ENCODE assay signal across 8 cellular contexts in the genomic region with DNA sequence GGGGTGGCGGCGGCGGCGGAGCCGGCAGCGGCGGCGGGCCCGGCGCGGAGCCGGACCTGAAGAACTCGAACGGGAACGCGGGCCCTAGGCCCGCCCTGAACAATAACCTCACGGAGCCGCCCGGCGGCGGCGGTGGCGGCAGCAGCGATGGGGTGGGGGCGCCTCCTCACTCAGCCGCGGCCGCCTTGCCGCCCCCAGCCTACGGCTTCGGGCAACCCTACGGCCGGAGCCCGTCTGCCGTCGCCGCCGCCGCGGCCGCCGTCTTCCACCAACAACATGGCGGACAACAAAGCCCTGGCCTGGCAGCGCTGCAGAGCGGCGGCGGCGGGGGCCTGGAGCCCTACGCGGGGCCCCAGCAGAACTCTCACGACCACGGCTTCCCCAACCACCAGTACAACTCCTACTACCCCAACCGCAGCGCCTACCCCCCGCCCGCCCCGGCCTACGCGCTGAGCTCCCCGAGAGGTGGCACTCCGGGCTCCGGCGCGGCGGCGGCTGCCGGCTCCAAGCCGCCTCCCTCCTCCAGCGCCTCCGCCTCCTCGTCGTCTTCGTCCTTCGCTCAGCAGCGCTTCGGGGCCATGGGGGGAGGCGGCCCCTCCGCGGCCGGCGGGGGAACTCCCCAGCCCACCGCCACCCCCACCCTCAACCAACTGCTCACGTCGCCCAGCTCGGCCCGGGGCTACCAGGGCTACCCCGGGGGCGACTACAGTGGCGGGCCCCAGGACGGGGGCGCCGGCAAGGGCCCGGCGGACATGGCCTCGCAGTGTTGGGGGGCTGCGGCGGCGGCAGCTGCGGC. TPM values are rescaled to one million over a fixed set of nuclear protein-coding genes. Genes with fewer than 3 reads are reported as not detected.
DNase-seq lines count a peak whose midpoint lies in the region; ATAC-seq, FAIRE-seq and TF ChIP-seq lines count a peak whose summit lies in the region.

No MANE protein-coding gene starts in this region.

- H4K20me1 ChIP-seq in GM12878 (ENCODE audit: control insufficient read depth, insufficient read depth): peaks cover 5% of the 10 kb centered on the region; the same call in 1 of the 2 replicates

- H3K4me3 ChIP-seq in H7 (ENCODE audit: insufficient read depth, low read depth, low read length): peak overlapping the region; percentile 81
- H3K4me3 ChIP-seq in GM12878: peak overlapping the region; percentile 98

- TF ChIP-seq RAD21 in GM12878 (IDR thresholded peaks at IDR 0.05; ENCODE audit: insufficient read depth, low read depth, low read length): no peak

- peak; percentile 74 for DNase-seq in H7
- DNase-seq in T-helper 22 cell (ENCODE audit: low read depth): peak; percentile 69
- DNase-seq in GM12878 (ENCODE audit: low read depth, low spot score): no peak
- DNase-seq in left kidney (ENCODE audit: low read depth, low spot score): peak; percentile 48
- peak; percentile 76 for DNase-seq in stimulated activated CD4-positive, alpha-beta T cell treated with anti-CD3 and anti-CD28 coated beads, Interleukin-4, amount 100 ng/mL, for 1 hour

- H3K27me3 ChIP-seq in H7 (ENCODE audit: control insufficient read depth, insufficient read depth, low read length) (no peaks in the 10 kb centered on the region), GM12878 (replicated peaks in 1 of 2; ENCODE audit: control insufficient read depth in 2 of 2, insufficient read depth in 2 of 2, low read length in 1 of 2) (no peaks in the 10 kb centered on the region)

- H3K36me3 ChIP-seq in H7 (replicated peaks; ENCODE audit: control insufficient read depth, insufficient read depth, low read length): no peaks in the 10 kb centered on the region
- H3K36me3 ChIP-seq in GM12878 (ENCODE audit: control insufficient read depth in 2 of 2, insufficient read depth in 2 of 2, low read length in 1 of 2): no peaks in the 10 kb centered on the region

- POLR2A ChIA-PET in GM12878 (lab: Charles Lee): interaction anchor here (0.6 to 8.7 kb wide), 9 partner anchors 11 to 93 kb away, joined by 3 to 69 read pairs (median 3); a partner anchor contains a TSS

- peak overlapping the region; percentile 3; the same call in 1 of the 2 replicates for H3K4me2 ChIP-seq in GM12878 (ENCODE audit: control insufficient read depth, insufficient read depth)

- SMC1A ChIA-PET in GM12878 (lab: Charles Lee; ENCODE audit: uncharacterized antibody, unreplicated experiment): interaction anchor here (7.5 to 11.6 kb wide), 4 partner anchors 19 to 91 kb away, joined by 61 to 139 read pairs (median 132); a partner anchor contains a TSS

- WGBS in GM12878 (ENCODE audit: insufficient coverage, insufficient replicate concordance, low lambda C conversion rate, missing lambda C conversion rate): under 1% methylated on average over 47 of the region's 100 CpGs

- no TSS peak for BruUV-seq in GM12878 (replicated peaks; lab: Mats Ljungman, UMichigan)

- in situ Hi-C loops in GM12878 (cut with MboI): no loop called here

- peak overlapping the region; percentile 98 for H3K27ac ChIP-seq in GM12878 (ENCODE audit: control insufficient read depth, insufficient read depth)

- no peak overlapping the region for H2AFZ ChIP-seq in GM12878 (ENCODE audit: control insufficient read depth, low read depth, low read length)

- H3K9me3 ChIP-seq in GM12878 (replicated peaks; ENCODE audit: control insufficient read depth, insufficient read depth, low read length): no peaks in the 10 kb centered on the region

- intact Hi-C loops in GM12878 (cut with micrococcal nuclease; ENCODE audit: unreplicated experiment): no loop called here

- peak overlapping the region; percentile 94 for H3K9ac ChIP-seq in GM12878 (ENCODE audit: control insufficient read depth, insufficient read depth, low read length)

- no peak for FAIRE-seq in GM12878 (lab: Jason Lieb, UNC)

- H3K4me1 ChIP-seq in GM12878 (ENCODE audit: control insufficient read depth, insufficient read depth, low read length): peaks cover 18% of the 10 kb centered on the region

- RAD21 ChIA-PET in GM12878 (lab: Charles Lee; ENCODE audit: unreplicated experiment): interaction anchor here (3.0 to 7.0 kb wide), 3 partner anchors 27 to 91 kb away, joined by 15 to 90 read pairs (median 34); a partner anchor contains a TSS

- CTCF ChIA-PET in GM12878 (lab: Yijun Ruan, JAX): interaction anchor here (0.6 to 8.4 kb wide), 6 partner anchors 20 to 182 kb away, joined by 3 to 50 read pairs (median 12); a partner anchor contains a TSS

- TF ChIP-seq CTCF in GM12878 (IDR thresholded peaks at IDR 0.05 in 2 of 3, conservative IDR thresholded peaks at IDR 0.05 in 1 of 3; ENCODE audit: control insufficient read depth in 2 of 3, extremely low read depth in 1 of 3, insufficient read depth in 1 of 3, low read depth in 3 of 3, low read length in 3 of 3): no peak

- TF ChIP-seq POLR2A in GM12878 (IDR thresholded peaks at IDR 0.05; ENCODE audit: low read depth, low read length): peak; percentile 76

- ATAC-seq in GM12878: peak; percentile 4
- ATAC-seq in GM21515 (IDR thresholded peaks at IDR 0.05; ENCODE audit: unreplicated experiment): no peak
- no peak for ATAC-seq in HG03139 (IDR thresholded peaks at IDR 0.05; ENCODE audit: unreplicated experiment)
- no peak for ATAC-seq in HG03521 (IDR thresholded peaks at IDR 0.05; ENCODE audit: unreplicated experiment)

- TF ChIP-seq EP300 in GM12878 (IDR thresholded peaks at IDR 0.05; ENCODE audit: borderline replicate concordance in 1 of 2, control insufficient read depth in 1 of 2, low read depth in 2 of 2, low read length in 2 of 2): no peak

- peaks cover 81% of the 10 kb centered on the region for H3K79me2 ChIP-seq in GM12878 (ENCODE audit: control insufficient read depth, insufficient read depth, low read length)

TF ChIP-seq in GM12878, 131 proteins besides CTCF, POLR2A, EP300 and RAD21 (continues in another document):
- no peak for TF ChIP-seq ATF7 (IDR thresholded peaks at IDR 0.05; ENCODE audit: low read depth)
- TF ChIP-seq, protein P1, sequence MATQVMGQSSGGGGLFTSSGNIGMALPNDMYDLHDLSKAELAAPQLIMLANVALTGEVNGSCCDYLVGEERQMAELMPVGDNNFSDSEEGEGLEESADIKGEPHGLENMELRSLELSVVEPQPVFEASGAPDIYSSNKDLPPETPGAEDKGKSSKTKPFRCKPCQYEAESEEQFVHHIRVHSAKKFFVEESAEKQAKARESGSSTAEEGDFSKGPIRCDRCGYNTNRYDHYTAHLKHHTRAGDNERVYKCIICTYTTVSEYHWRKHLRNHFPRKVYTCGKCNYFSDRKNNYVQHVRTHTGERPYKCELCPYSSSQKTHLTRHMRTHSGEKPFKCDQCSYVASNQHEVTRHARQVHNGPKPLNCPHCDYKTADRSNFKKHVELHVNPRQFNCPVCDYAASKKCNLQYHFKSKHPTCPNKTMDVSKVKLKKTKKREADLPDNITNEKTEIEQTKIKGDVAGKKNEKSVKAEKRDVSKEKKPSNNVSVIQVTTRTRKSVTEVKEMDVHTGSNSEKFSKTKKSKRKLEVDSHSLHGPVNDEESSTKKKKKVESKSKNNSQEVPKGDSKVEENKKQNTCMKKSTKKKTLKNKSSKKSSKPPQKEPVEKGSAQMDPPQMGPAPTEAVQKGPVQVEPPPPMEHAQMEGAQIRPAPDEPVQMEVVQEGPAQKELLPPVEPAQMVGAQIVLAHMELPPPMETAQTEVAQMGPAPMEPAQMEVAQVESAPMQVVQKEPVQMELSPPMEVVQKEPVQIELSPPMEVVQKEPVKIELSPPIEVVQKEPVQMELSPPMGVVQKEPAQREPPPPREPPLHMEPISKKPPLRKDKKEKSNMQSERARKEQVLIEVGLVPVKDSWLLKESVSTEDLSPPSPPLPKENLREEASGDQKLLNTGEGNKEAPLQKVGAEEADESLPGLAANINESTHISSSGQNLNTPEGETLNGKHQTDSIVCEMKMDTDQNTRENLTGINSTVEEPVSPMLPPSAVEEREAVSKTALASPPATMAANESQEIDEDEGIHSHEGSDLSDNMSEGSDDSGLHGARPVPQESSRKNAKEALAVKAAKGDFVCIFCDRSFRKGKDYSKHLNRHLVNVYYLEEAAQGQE (IDR thresholded peaks at IDR 0.05; ENCODE audit: low read depth, low read length): no peak
- no peak for TF ChIP-seq ZNF24 (IDR thresholded peaks at IDR 0.05)
- TF ChIP-seq FOXK2 (IDR thresholded peaks at IDR 0.05): no peak
- peak in 1 of 2 experiments; percentile 32; a peak in 1 of 3 replicates for TF ChIP-seq EGR1 (IDR thresholded peaks at IDR 0.05; ENCODE audit: borderline replicate concordance in 1 of 2, low read depth in 2 of 2, low read length in 2 of 2)
- no peak for TF ChIP-seq MXI1 (IDR thresholded peaks at IDR 0.05; ENCODE audit: low read depth, low read length)
- no peak for TF ChIP-seq CBFB (IDR thresholded peaks at IDR 0.05; ENCODE audit: low read depth)
- TF ChIP-seq IRF4 (IDR thresholded peaks at IDR 0.05; ENCODE audit: low read depth, low read length): no peak
- no peak; the same call in 1 of the 2 replicates for TF ChIP-seq GATAD2B (conservative IDR thresholded peaks at IDR 0.05; ENCODE audit: low read depth)
- TF ChIP-seq EED (IDR thresholded peaks at IDR 0.05; ENCODE audit: low read depth): no peak
- peak in 1 of 2 experiments; percentile 11; a peak in 2 of 4 replicates for TF ChIP-seq BHLHE40 (IDR thresholded peaks at IDR 0.05; ENCODE audit: borderline replicate concordance in 1 of 2, low read depth in 2 of 2, low read length in 1 of 2)
- TF ChIP-seq RUNX3 (IDR thresholded peaks at IDR 0.05; ENCODE audit: low read length): no peak
- no peak for TF ChIP-seq TCF7 (IDR thresholded peaks at IDR 0.05; ENCODE audit: borderline replicate concordance)
- no peak for TF ChIP-seq SIX5 (IDR thresholded peaks at IDR 0.05; ENCODE audit: low read depth, low read length, severe bottlenecking)

RNA-seq across cellular contexts. Expression of a gene that starts 1.0 kb away (rescaled TPM):
- 45.5 and 59.5 TPM in 2 replicates for total RNA-seq in H7 (2014; rRNA removed; shearing (Covaris generic))
- 132 and 155 TPM in 2 replicates for total RNA-seq in GM12878 (2013; cell fraction: nucleolus; rRNA removed)
- total RNA-seq in GM12878 (2014; rRNA removed) (20.5 and 24.3 TPM in 2 replicates), GM12878 (2014; rRNA removed; fragmentation: Illumina TruSeq; extraction: Trizol) (22.7 and 23.6 TPM in 2 replicates), GM12878 (2021) (93.4 and 98.0 TPM in 2 replicates)
- polyA plus RNA-seq in GM12878 (2011; ENCODE audit: low read depth): 28.6 TPM
- polyA plus RNA-seq in GM12878 (2011; rRNA removed) (9.4 and 13.1 TPM in 2 replicates), GM12878 (2014; fragmentation: Illumina TruSeq; extraction: Trizol) (59.0 and 75.1 TPM in 2 replicates), GM12878 (2014; fragmentation: Nextera tagmentation; extraction: Ambion mirVana) (10 to 100 TPM in 1 of 2 experiments, 1 to 10 TPM in 1; 10.0 to 24.5 TPM), GM12878 (2014; rRNA removed) (41.6 and 57.8 TPM in 2 replicates), GM12878 (2016; fragmentation: Nextera tagmentation; extraction: Ambion mirVana) (10 to 100 TPM; 22.2 to 22.8 TPM)
- 18.8 and 23.5 TPM in 2 replicates for polyA plus RNA-seq in GM12878 (2011; cell fraction: cytosol; rRNA removed)
- polyA plus RNA-seq in GM12878 (2011; cell fraction: nucleus; rRNA removed): 49.4 and 77.8 TPM in 2 replicates
- polyA plus RNA-seq in GM12878 (2012): 44.5 and 51.6 TPM in 2 replicates
- 31.7 and 33.9 TPM in 2 replicates for polyA minus RNA-seq in GM12878 (2011; rRNA and poly(A)+ RNA removed)
- polyA minus RNA-seq in GM12878 (2011; cell fraction: cytosol; rRNA and poly(A)+ RNA removed): 29.7 and 37.3 TPM in 2 replicates
- polyA minus RNA-seq in GM12878 (2011; cell fraction: nucleus; rRNA and poly(A)+ RNA removed): 18.1 and 41.5 TPM in 2 replicates
